8 cellular contexts compared by ENCODE assay signal in genomic region chr1:231421971-231422797, GRCh38. TPM values are rescaled to one million over a fixed set of nuclear protein-coding genes. Genes with fewer than 3 reads are reported as not detected.
DNase-seq lines count a peak whose midpoint lies in the region; ATAC-seq and TF ChIP-seq lines count a peak whose summit lies in the region.

TSS of gene EGLN1 (minus strand) at chr1:231422287. CDS start at chr1:231421888, 399 bp downstream.

- ATAC-seq in GM19035 (IDR thresholded peaks at IDR 0.05; ENCODE audit: unreplicated experiment): peak; percentile 76
- peak; percentile 77 for ATAC-seq in HG03342 (IDR thresholded peaks at IDR 0.05; ENCODE audit: unreplicated experiment)

- peak within 1 kb of the TSS; percentile 95 for H3K27ac Mint-ChIP-seq in chondrocyte (ENCODE audit: unreplicated experiment)

- TF ChIP-seq CTCF in chondrocyte (IDR thresholded peaks at IDR 0.05): peak; percentile 72

- no peaks in the 10 kb centered on the region for H3K27me3 Mint-ChIP-seq in chondrocyte (ENCODE audit: low read depth)

- no peaks in the 10 kb centered on the region for H3K36me3 Mint-ChIP-seq in chondrocyte (ENCODE audit: low read depth)

- peaks cover 50% of the 10 kb centered on the region for H3K4me1 Mint-ChIP-seq in chondrocyte (ENCODE audit: low read depth)

- peak within 1 kb of the TSS; percentile 89 for H3K4me3 Mint-ChIP-seq in chondrocyte (ENCODE audit: unreplicated experiment)

- DNase-seq in AML-193 (lab: John Stamatoyannopoulos, UW): peak; percentile 57 to 66
- DNase-seq in NCI-H345 treated with DMSO at 0.1 percent for 48 hours (lab: John Stamatoyannopoulos, UW; ENCODE audit: unreplicated experiment): peak; percentile 74
- peak; percentile 70 to 79 for DNase-seq in activated CD4-positive, alpha-beta T cell treated with anti-CD3 and anti-CD28 coated beads for 24 hours (ENCODE audit: low read depth in 2 of 2)
- peak; percentile 93 for DNase-seq in chondrocyte (ENCODE audit: low spot score)
- DNase-seq in kidney tubule cell (ENCODE audit: low spot score): peak; percentile 93
- DNase-seq in stimulated activated CD4-positive, alpha-beta T cell treated with anti-CD3 and anti-CD28 coated beads, Interleukin-1b, Interleukin-23, amount 100 ng/mL, for 1 hour (ENCODE audit: low read depth in 2 of 2): peak; percentile 62 to 67

- H3K9me3 Mint-ChIP-seq in chondrocyte (ENCODE audit: low read depth): no peaks in the 10 kb centered on the region

RNA-seq across cellular contexts. Expression of gene EGLN1, which starts in this region (rescaled TPM):
- 25.7 to 36.6 TPM (median 35.3 TPM) in 3 replicates for total RNA-seq in chondrocyte

Comparison
In these comparisons a context has a peak if more than half of its experiments do, and no peak if none do; other contexts are left out.
1. Peak in every context shown above with its lines: DNase-seq and ATAC-seq.